1 cellular context compared by ENCODE assay signal in the genomic region with DNA sequence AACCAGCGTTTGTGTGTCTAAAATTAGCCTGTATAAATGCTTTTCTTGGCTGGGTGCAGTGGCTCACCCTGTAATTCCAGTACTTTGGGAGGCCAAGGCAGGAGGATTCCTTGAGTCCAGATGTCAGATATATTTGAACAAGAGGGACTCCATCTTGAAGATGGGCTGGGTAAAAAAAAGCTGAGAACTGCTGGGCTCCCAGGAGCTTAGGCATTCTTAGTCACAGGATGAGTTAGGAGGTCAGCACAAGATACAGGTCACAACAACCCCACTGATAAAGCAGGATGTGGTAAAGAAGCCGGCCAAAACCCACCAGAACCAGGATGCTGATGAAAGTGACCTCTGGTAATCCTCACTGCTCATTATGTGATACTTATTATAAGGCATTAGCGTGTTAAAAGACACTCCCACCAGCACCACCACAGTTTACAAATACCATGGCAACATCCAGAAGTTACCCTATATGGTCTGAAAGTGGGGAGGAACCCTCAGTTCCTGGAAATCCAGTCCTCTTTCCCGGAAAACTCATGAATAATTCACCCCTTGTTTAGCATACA.
A peak's percentile ranks its signal among the peaks of the same experiment; 100 is the strongest.
TF ChIP-seq lines count a peak whose summit lies in the region.

No MANE protein-coding gene starts in this region.

TF ChIP-seq in K562, 482 proteins besides CTCF, POLR2A, EP300 and RAD21 (continued from another document and continues in another):
- no peak for TF ChIP-seq ZC3H4 (CRISPR knock-in tag; IDR thresholded peaks at IDR 0.05; ENCODE audit: borderline replicate concordance)
- TF ChIP-seq ZNF282 (CRISPR knock-in tag; IDR thresholded peaks at IDR 0.05) = no peak
- TF ChIP-seq HNRNPL (IDR thresholded peaks at IDR 0.05; ENCODE audit: low read depth, low read length) = no peak
- no peak for TF ChIP-seq BRCA1 (IDR thresholded peaks at IDR 0.05)
- TF ChIP-seq BRCA1 (CRISPR knock-in tag; IDR thresholded peaks at IDR 0.05) = no peak
- TF ChIP-seq NR4A1 (CRISPR knock-in tag; IDR thresholded peaks at IDR 0.05) = peak; percentile 99
- TF ChIP-seq NR4A1 (tag; IDR thresholded peaks at IDR 0.05) = peak; percentile 99
- TF ChIP-seq, protein P1, sequence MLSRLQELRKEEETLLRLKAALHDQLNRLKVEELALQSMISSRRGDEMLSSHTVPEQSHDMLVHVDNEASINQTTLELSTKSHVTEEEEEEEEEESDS (CRISPR knock-in tag; IDR thresholded peaks at IDR 0.05) = peak; percentile 59
- TF ChIP-seq, protein P2, sequence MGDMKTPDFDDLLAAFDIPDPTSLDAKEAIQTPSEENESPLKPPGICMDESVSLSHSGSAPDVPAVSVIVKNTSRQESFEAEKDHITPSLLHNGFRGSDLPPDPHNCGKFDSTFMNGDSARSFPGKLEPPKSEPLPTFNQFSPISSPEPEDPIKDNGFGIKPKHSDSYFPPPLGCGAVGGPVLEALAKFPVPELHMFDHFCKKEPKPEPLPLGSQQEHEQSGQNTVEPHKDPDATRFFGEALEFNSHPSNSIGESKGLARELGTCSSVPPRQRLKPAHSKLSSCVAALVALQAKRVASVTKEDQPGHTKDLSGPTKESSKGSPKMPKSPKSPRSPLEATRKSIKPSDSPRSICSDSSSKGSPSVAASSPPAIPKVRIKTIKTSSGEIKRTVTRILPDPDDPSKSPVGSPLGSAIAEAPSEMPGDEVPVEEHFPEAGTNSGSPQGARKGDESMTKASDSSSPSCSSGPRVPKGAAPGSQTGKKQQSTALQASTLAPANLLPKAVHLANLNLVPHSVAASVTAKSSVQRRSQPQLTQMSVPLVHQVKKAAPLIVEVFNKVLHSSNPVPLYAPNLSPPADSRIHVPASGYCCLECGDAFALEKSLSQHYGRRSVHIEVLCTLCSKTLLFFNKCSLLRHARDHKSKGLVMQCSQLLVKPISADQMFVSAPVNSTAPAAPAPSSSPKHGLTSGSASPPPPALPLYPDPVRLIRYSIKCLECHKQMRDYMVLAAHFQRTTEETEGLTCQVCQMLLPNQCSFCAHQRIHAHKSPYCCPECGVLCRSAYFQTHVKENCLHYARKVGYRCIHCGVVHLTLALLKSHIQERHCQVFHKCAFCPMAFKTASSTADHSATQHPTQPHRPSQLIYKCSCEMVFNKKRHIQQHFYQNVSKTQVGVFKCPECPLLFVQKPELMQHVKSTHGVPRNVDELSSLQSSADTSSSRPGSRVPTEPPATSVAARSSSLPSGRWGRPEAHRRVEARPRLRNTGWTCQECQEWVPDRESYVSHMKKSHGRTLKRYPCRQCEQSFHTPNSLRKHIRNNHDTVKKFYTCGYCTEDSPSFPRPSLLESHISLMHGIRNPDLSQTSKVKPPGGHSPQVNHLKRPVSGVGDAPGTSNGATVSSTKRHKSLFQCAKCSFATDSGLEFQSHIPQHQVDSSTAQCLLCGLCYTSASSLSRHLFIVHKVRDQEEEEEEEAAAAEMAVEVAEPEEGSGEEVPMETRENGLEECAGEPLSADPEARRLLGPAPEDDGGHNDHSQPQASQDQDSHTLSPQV (IDR thresholded peaks at IDR 0.05) = peak; percentile 98
- TF ChIP-seq, protein P3, sequence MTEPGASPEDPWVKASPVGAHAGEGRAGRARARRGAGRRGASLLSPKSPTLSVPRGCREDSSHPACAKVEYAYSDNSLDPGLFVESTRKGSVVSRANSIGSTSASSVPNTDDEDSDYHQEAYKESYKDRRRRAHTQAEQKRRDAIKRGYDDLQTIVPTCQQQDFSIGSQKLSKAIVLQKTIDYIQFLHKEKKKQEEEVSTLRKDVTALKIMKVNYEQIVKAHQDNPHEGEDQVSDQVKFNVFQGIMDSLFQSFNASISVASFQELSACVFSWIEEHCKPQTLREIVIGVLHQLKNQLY (CRISPR knock-in tag; conservative IDR thresholded peaks at IDR 0.05) = peak in 1 of 2 experiments; percentile 94; a peak in 2 of 4 replicates
- TF ChIP-seq ZFP30 (CRISPR knock-in tag; IDR thresholded peaks at IDR 0.05; ENCODE audit: borderline replicate concordance) = no peak
- no peak for TF ChIP-seq BCOR (IDR thresholded peaks at IDR 0.05)
- TF ChIP-seq ZFP1 (CRISPR knock-in tag; IDR thresholded peaks at IDR 0.05) = peak; percentile 97
- no peak for TF ChIP-seq XRCC5 (IDR thresholded peaks at IDR 0.05; ENCODE audit: low read depth, low read length)
- no peak for TF ChIP-seq CHD2 (IDR thresholded peaks at IDR 0.05; ENCODE audit: low read depth, low read length)
- TF ChIP-seq ZNF436 (CRISPR knock-in tag; IDR thresholded peaks at IDR 0.05) = no peak
- TF ChIP-seq ZKSCAN1 (IDR thresholded peaks at IDR 0.05; ENCODE audit: low read depth, low read length) = no peak
- TF ChIP-seq ZNF778 (CRISPR knock-in tag; IDR thresholded peaks at IDR 0.05) = no peak
- TF ChIP-seq HSF4 (CRISPR knock-in tag; IDR thresholded peaks at IDR 0.05; ENCODE audit: borderline replicate concordance) = peak; percentile 87; the same call in 1 of the 2 replicates
- peak; percentile 98 for TF ChIP-seq ZNF561 (CRISPR knock-in tag; conservative IDR thresholded peaks at IDR 0.05)
- peak in 1 of 3 experiments; percentile 60 for TF ChIP-seq YY1 (IDR thresholded peaks at IDR 0.05; ENCODE audit: borderline replicate concordance in 1 of 3, control insufficient read depth in 1 of 3, extremely low read depth in 1 of 3, insufficient read depth in 3 of 3, insufficient read length in 1 of 3, insufficient replicate concordance in 2 of 3, low read depth in 1 of 3, low read length in 2 of 3)
- TF ChIP-seq NFXL1 (CRISPR knock-in tag; IDR thresholded peaks at IDR 0.05) = peak; percentile 99
- TF ChIP-seq SRSF7 (optimal IDR thresholded peaks at IDR 0.05; ENCODE audit: low read depth, low read length) = no peak
- 0 out of 2 replicates have a peak, but pooled peaks have one; percentile 46 for TF ChIP-seq ZNF696 (CRISPR knock-in tag; conservative IDR thresholded peaks at IDR 0.05)
- TF ChIP-seq, protein P4, sequence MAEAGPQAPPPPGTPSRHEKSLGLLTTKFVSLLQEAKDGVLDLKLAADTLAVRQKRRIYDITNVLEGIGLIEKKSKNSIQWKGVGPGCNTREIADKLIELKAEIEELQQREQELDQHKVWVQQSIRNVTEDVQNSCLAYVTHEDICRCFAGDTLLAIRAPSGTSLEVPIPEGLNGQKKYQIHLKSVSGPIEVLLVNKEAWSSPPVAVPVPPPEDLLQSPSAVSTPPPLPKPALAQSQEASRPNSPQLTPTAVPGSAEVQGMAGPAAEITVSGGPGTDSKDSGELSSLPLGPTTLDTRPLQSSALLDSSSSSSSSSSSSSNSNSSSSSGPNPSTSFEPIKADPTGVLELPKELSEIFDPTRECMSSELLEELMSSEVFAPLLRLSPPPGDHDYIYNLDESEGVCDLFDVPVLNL (CRISPR knock-in tag; IDR thresholded peaks at IDR 0.05; ENCODE audit: low read depth) = no peak
- TF ChIP-seq ZFX (CRISPR knock-in tag; IDR thresholded peaks at IDR 0.05) = no peak
- no peak for TF ChIP-seq POLR2AphosphoS2 (IDR thresholded peaks at IDR 0.05; ENCODE audit: low read length)
- TF ChIP-seq, protein P5, sequence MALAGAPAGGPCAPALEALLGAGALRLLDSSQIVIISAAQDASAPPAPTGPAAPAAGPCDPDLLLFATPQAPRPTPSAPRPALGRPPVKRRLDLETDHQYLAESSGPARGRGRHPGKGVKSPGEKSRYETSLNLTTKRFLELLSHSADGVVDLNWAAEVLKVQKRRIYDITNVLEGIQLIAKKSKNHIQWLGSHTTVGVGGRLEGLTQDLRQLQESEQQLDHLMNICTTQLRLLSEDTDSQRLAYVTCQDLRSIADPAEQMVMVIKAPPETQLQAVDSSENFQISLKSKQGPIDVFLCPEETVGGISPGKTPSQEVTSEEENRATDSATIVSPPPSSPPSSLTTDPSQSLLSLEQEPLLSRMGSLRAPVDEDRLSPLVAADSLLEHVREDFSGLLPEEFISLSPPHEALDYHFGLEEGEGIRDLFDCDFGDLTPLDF (CRISPR knock-in tag; IDR thresholded peaks at IDR 0.05) = no peak
- TF ChIP-seq, protein P6, sequence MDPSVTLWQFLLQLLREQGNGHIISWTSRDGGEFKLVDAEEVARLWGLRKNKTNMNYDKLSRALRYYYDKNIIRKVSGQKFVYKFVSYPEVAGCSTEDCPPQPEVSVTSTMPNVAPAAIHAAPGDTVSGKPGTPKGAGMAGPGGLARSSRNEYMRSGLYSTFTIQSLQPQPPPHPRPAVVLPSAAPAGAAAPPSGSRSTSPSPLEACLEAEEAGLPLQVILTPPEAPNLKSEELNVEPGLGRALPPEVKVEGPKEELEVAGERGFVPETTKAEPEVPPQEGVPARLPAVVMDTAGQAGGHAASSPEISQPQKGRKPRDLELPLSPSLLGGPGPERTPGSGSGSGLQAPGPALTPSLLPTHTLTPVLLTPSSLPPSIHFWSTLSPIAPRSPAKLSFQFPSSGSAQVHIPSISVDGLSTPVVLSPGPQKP (CRISPR knock-in tag; IDR thresholded peaks at IDR 0.05) = no peak
- TF ChIP-seq, protein P7, sequence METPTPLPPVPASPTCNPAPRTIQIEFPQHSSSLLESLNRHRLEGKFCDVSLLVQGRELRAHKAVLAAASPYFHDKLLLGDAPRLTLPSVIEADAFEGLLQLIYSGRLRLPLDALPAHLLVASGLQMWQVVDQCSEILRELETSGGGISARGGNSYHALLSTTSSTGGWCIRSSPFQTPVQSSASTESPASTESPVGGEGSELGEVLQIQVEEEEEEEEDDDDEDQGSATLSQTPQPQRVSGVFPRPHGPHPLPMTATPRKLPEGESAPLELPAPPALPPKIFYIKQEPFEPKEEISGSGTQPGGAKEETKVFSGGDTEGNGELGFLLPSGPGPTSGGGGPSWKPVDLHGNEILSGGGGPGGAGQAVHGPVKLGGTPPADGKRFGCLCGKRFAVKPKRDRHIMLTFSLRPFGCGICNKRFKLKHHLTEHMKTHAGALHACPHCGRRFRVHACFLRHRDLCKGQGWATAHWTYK (CRISPR knock-in tag; IDR thresholded peaks at IDR 0.05) = peak; percentile 100
- TF ChIP-seq ZBTB8A (IDR thresholded peaks at IDR 0.05; ENCODE audit: partially characterized antibody) = no peak
- TF ChIP-seq, protein P8, sequence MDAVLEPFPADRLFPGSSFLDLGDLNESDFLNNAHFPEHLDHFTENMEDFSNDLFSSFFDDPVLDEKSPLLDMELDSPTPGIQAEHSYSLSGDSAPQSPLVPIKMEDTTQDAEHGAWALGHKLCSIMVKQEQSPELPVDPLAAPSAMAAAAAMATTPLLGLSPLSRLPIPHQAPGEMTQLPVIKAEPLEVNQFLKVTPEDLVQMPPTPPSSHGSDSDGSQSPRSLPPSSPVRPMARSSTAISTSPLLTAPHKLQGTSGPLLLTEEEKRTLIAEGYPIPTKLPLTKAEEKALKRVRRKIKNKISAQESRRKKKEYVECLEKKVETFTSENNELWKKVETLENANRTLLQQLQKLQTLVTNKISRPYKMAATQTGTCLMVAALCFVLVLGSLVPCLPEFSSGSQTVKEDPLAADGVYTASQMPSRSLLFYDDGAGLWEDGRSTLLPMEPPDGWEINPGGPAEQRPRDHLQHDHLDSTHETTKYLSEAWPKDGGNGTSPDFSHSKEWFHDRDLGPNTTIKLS (IDR thresholded peaks at IDR 0.05; ENCODE audit: borderline replicate concordance, low read depth) = no peak
- TF ChIP-seq, protein P9, sequence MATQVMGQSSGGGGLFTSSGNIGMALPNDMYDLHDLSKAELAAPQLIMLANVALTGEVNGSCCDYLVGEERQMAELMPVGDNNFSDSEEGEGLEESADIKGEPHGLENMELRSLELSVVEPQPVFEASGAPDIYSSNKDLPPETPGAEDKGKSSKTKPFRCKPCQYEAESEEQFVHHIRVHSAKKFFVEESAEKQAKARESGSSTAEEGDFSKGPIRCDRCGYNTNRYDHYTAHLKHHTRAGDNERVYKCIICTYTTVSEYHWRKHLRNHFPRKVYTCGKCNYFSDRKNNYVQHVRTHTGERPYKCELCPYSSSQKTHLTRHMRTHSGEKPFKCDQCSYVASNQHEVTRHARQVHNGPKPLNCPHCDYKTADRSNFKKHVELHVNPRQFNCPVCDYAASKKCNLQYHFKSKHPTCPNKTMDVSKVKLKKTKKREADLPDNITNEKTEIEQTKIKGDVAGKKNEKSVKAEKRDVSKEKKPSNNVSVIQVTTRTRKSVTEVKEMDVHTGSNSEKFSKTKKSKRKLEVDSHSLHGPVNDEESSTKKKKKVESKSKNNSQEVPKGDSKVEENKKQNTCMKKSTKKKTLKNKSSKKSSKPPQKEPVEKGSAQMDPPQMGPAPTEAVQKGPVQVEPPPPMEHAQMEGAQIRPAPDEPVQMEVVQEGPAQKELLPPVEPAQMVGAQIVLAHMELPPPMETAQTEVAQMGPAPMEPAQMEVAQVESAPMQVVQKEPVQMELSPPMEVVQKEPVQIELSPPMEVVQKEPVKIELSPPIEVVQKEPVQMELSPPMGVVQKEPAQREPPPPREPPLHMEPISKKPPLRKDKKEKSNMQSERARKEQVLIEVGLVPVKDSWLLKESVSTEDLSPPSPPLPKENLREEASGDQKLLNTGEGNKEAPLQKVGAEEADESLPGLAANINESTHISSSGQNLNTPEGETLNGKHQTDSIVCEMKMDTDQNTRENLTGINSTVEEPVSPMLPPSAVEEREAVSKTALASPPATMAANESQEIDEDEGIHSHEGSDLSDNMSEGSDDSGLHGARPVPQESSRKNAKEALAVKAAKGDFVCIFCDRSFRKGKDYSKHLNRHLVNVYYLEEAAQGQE (CRISPR knock-in tag; IDR thresholded peaks at IDR 0.05; ENCODE audit: low read depth) = peak; percentile 95
- TF ChIP-seq, protein P10, sequence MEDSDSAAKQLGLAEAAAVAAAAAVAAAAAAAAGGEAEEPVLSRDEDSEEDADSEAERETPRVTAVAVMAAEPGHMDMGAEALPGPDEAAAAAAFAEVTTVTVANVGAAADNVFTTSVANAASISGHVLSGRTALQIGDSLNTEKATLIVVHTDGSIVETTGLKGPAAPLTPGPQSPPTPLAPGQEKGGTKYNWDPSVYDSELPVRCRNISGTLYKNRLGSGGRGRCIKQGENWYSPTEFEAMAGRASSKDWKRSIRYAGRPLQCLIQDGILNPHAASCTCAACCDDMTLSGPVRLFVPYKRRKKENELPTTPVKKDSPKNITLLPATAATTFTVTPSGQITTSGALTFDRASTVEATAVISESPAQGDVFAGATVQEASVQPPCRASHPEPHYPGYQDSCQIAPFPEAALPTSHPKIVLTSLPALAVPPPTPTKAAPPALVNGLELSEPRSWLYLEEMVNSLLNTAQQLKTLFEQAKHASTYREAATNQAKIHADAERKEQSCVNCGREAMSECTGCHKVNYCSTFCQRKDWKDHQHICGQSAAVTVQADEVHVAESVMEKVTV (CRISPR knock-in tag; IDR thresholded peaks at IDR 0.05) = peak; percentile 99
- no peak for TF ChIP-seq RFX5 (IDR thresholded peaks at IDR 0.05; ENCODE audit: low read depth, low read length)
- TF ChIP-seq CCNT2 (IDR thresholded peaks at IDR 0.05; ENCODE audit: borderline replicate concordance, extremely low read depth, insufficient read length, low read depth, low read length) = no peak
- TF ChIP-seq PTRF (tag; IDR thresholded peaks at IDR 0.05) = peak; percentile 89
- TF ChIP-seq, protein P11, sequence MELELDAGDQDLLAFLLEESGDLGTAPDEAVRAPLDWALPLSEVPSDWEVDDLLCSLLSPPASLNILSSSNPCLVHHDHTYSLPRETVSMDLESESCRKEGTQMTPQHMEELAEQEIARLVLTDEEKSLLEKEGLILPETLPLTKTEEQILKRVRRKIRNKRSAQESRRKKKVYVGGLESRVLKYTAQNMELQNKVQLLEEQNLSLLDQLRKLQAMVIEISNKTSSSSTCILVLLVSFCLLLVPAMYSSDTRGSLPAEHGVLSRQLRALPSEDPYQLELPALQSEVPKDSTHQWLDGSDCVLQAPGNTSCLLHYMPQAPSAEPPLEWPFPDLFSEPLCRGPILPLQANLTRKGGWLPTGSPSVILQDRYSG (tag; conservative IDR thresholded peaks at IDR 0.05; ENCODE audit: low read depth) = peak; percentile 97
- TF ChIP-seq SP2 (IDR thresholded peaks at IDR 0.05; ENCODE audit: extremely low read depth, low read depth, low read length, poor library complexity, severe bottlenecking) = no peak
- peak in 1 of 2 experiments; percentile 22; a peak in 1 of 4 replicates for TF ChIP-seq KDM1A (IDR thresholded peaks at IDR 0.05)
- peak; percentile 68; the same call in 1 of the 2 replicates for TF ChIP-seq ZNF140 (CRISPR knock-in tag; IDR thresholded peaks at IDR 0.05)
- TF ChIP-seq NBN (IDR thresholded peaks at IDR 0.05; ENCODE audit: low read depth) = no peak
- no peak for TF ChIP-seq NCOA6 (IDR thresholded peaks at IDR 0.05)
